ENCODE assay signal across 9 cellular contexts in the genomic region with DNA sequence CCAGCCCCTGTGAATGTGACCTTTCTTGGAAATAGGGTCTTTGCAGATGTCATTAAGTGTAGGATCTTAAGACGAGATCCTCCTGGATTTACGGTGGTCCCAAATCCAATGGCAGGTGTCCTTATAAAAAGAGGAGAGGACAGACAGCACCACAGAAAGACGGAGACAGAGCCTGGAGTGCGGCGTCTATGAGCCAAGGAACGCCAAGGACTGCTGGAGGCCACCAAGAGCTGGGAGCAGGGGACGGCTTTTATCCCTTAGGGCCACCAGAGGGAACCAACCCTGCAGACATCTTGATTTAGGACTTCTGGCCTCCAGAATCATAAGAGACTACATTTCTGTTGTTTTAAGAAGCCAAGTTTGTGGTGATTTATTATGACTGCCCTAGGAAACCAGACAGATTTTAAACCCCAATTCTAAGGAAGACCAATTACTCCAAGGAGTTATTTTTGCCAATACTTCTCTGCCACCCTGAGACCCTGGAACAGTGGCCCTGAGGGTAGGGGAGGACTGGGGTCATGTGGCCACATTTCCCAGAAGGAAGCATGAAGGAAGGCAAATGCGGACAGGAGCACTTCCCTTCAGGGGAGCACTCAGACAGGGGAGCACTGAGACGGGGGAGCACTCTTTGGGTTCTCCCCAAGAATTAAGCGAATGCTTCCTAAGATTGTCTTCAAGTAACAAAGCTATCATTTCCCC.
DNase-seq lines count a peak whose midpoint lies in the region; ATAC-seq and TF ChIP-seq lines count a peak whose summit lies in the region.
"Had no signal": no experiment of that assay in that cellular context is flagged by ENCODE, and none has a peak within 500 bp of the region (broad histone marks: within the 10 kb centered on the region; RNA-seq: fewer than 3 reads in every experiment).

No MANE protein-coding gene starts in this region.

- intact Hi-C loops in MCF 10A (cut with micrococcal nuclease): no loop called here
- intact Hi-C loops in mammary epithelial cell (cut with micrococcal nuclease): no loop called here
- intact Hi-C loops in upper lobe of right lung (cut with DNase I): no loop called here
- intact Hi-C loops in activated CD4-positive, alpha-beta T cell treated with anti-CD3 and anti-CD28 coated beads for 36 hours (cut with DNase I, micrococcal nuclease): no loop called here

- H2AFZ ChIP-seq in mammary epithelial cell (ENCODE audit: low read depth, low read length) (no peak overlapping the region), OCI-LY3 (ENCODE audit: low read depth, low read length) (no peak overlapping the region)

- no peaks in the 10 kb centered on the region for H4K20me1 ChIP-seq in mammary epithelial cell (ENCODE audit: insufficient read depth, low read length)
- H4K20me1 ChIP-seq in OCI-LY3 (ENCODE audit: insufficient read depth, low read length): no peaks in the 10 kb centered on the region

- H3K36me3 ChIP-seq in mammary epithelial cell (ENCODE audit: insufficient read depth, low read length): peaks cover 6% of the 10 kb centered on the region
- no peaks in the 10 kb centered on the region for H3K36me3 ChIP-seq in OCI-LY3 (replicated peaks; ENCODE audit: low read depth, low read length)
- peaks cover 7% of the 10 kb centered on the region for H3K36me3 ChIP-seq in upper lobe of right lung

- H3K4me1 Mint-ChIP-seq in MCF 10A (ENCODE audit: insufficient read depth, unreplicated experiment): peaks cover 12% of the 10 kb centered on the region
- H3K4me1 Mint-ChIP-seq in activated CD4-positive, alpha-beta T cell treated with anti-CD3 and anti-CD28 coated beads for 36 hours: no peaks in the 10 kb centered on the region

- no peaks in the 10 kb centered on the region for H3K27me3 ChIP-seq in mammary epithelial cell (ENCODE audit: insufficient read depth, low read length)
- peaks cover 7% of the 10 kb centered on the region for H3K27me3 ChIP-seq in OCI-LY3 (ENCODE audit: low read depth, low read length)
- H3K27me3 ChIP-seq in foreskin keratinocyte: no peaks in the 10 kb centered on the region
- H3K27me3 ChIP-seq in upper lobe of right lung: no peaks in the 10 kb centered on the region

- H3K27ac ChIP-seq in mammary epithelial cell (ENCODE audit: insufficient read depth, low read depth, low read length): no peak overlapping the region
- H3K27ac ChIP-seq in OCI-LY3 (ENCODE audit: low read length): no peak overlapping the region
- H3K27ac ChIP-seq in foreskin keratinocyte: no peak overlapping the region
- no peak overlapping the region for H3K27ac ChIP-seq in upper lobe of right lung
- H3K27ac ChIP-seq: HL-60 had no signal

- peaks cover 15% of the 10 kb centered on the region for H3K4me1 ChIP-seq in mammary epithelial cell (ENCODE audit: insufficient read depth, low read length)
- no peaks in the 10 kb centered on the region; the same call in 1 of the 2 replicates for H3K4me1 ChIP-seq in OCI-LY3 (ENCODE audit: low read length)
- peaks cover 10% of the 10 kb centered on the region for H3K4me1 ChIP-seq in foreskin keratinocyte
- H3K4me1 ChIP-seq in upper lobe of right lung: peaks cover 27% of the 10 kb centered on the region

- dilution Hi-C loops in mammary epithelial cell (cut with HindIII; ENCODE audit: low sequenced_read_pairs): no loop called here

- no peak overlapping the region for H3K27ac Mint-ChIP-seq in MCF 10A (ENCODE audit: low read depth, unreplicated experiment)
- no peak overlapping the region for H3K27ac Mint-ChIP-seq in activated CD4-positive, alpha-beta T cell treated with anti-CD3 and anti-CD28 coated beads for 36 hours

- H3K4me3 ChIP-seq in mammary epithelial cell (replicated peaks in 1 of 3; ENCODE audit: insufficient read depth in 1 of 3, low read depth in 2 of 3, low read length in 3 of 3) (no peak overlapping the region), OCI-LY3 (ENCODE audit: low read length) (no peak overlapping the region), upper lobe of right lung (no peak overlapping the region)

- peak; percentile 6 for TF ChIP-seq CTCF in MCF 10A (IDR thresholded peaks at IDR 0.05; ENCODE audit: unreplicated experiment)
- TF ChIP-seq CTCF in mammary epithelial cell (conservative IDR thresholded peaks at IDR 0.05 in 1 of 2, IDR thresholded peaks at IDR 0.05 in 1 of 2; ENCODE audit: extremely low read depth in 1 of 2, insufficient read depth in 1 of 2, low read depth in 1 of 2, low read length in 2 of 2): peak in 1 of 2 donors; percentile 23
- TF ChIP-seq CTCF in OCI-LY3 (IDR thresholded peaks at IDR 0.05; ENCODE audit: low read depth, low read length): peak; percentile 49
- peak; percentile 41 for TF ChIP-seq CTCF in foreskin keratinocyte (conservative IDR thresholded peaks at IDR 0.05)
- peak; percentile 45 for TF ChIP-seq CTCF in upper lobe of right lung (IDR thresholded peaks at IDR 0.05)

- H3K9me3 ChIP-seq in mammary epithelial cell (replicated peaks; ENCODE audit: insufficient read depth, low read length) (no peaks in the 10 kb centered on the region), OCI-LY3 (ENCODE audit: insufficient read depth, low read length) (no peaks in the 10 kb centered on the region), upper lobe of right lung (no peaks in the 10 kb centered on the region)

- H3K79me2 ChIP-seq in mammary epithelial cell (ENCODE audit: insufficient read depth, low read length) (no peaks in the 10 kb centered on the region), OCI-LY3 (ENCODE audit: low read length) (no peaks in the 10 kb centered on the region)

- H3K27me3 Mint-ChIP-seq in MCF 10A (ENCODE audit: insufficient read depth, unreplicated experiment): no peaks in the 10 kb centered on the region
- H3K27me3 Mint-ChIP-seq in activated CD4-positive, alpha-beta T cell treated with anti-CD3 and anti-CD28 coated beads for 36 hours: peaks cover 3% of the 10 kb centered on the region

- H3K9ac ChIP-seq in mammary epithelial cell (ENCODE audit: insufficient read depth, low read length) (no peak overlapping the region), OCI-LY3 (ENCODE audit: low read length) (no peak overlapping the region)

- POLR2A ChIA-PET in MCF 10A (lab: Yijun Ruan, JAX): interaction anchor here (1.1 kb wide), 1 partner anchor 66 kb away, joined by 3 read pairs; no protein-coding TSS in a partner anchor
- POLR2A ChIA-PET in activated CD4-positive, alpha-beta T cell treated with anti-CD3 and anti-CD28 coated beads for 36 hours (lab: Charles Lee): interaction anchor here (0.6 kb wide), 1 partner anchor 447 kb away, joined by 11 read pairs; no protein-coding TSS in a partner anchor

- H3K4me2 ChIP-seq in mammary epithelial cell (ENCODE audit: insufficient read depth, low read depth, low read length) (no peak overlapping the region), OCI-LY3 (ENCODE audit: low read length) (no peak overlapping the region)

- H3K9me3 Mint-ChIP-seq in MCF 10A (ENCODE audit: unreplicated experiment): no peaks in the 10 kb centered on the region
- no peaks in the 10 kb centered on the region for H3K9me3 Mint-ChIP-seq in activated CD4-positive, alpha-beta T cell treated with anti-CD3 and anti-CD28 coated beads for 36 hours (ENCODE audit: low read depth)

- H3K4me3 Mint-ChIP-seq in MCF 10A (ENCODE audit: unreplicated experiment): no peak overlapping the region
- H3K4me3 Mint-ChIP-seq in activated CD4-positive, alpha-beta T cell treated with anti-CD3 and anti-CD28 coated beads for 36 hours: no peak overlapping the region

- ATAC-seq in foreskin keratinocyte (no peak), upper lobe of right lung (peak; percentile 74), GM21360 (IDR thresholded peaks at IDR 0.05; ENCODE audit: unreplicated experiment) (no peak)
- ATAC-seq in activated CD4-positive, alpha-beta T cell treated with anti-CD3 and anti-CD28 coated beads for 36 hours: no peak

- no TSS peak for BruUV-seq in MCF 10A (replicated peaks; lab: Mats Ljungman, UMichigan)
- BruUV-seq in mammary epithelial cell (replicated peaks; lab: Mats Ljungman, UMichigan): no TSS peak

- peak; percentile 27 for DNase-seq in MCF 10A (ENCODE audit: unreplicated experiment)
- no peak for DNase-seq in mammary epithelial cell
- DNase-seq in foreskin keratinocyte: no peak
- DNase-seq in upper lobe of right lung: no peak
- no peak for DNase-seq in activated CD4-positive, alpha-beta T cell treated with anti-CD3 and anti-CD28 coated beads for 36 hours
- no peak for DNase-seq in T-helper 2 cell

- in situ Hi-C loops in mammary epithelial cell (cut with MboI; ENCODE audit: low sequenced_read_pairs in 2 of 2): no loop called here

- peaks cover 32% of the 10 kb centered on the region for H3K36me3 Mint-ChIP-seq in MCF 10A (ENCODE audit: insufficient read depth, unreplicated experiment)
- no peaks in the 10 kb centered on the region for H3K36me3 Mint-ChIP-seq in activated CD4-positive, alpha-beta T cell treated with anti-CD3 and anti-CD28 coated beads for 36 hours (ENCODE audit: low read depth)

- CTCF ChIA-PET in MCF 10A (lab: Yijun Ruan, JAX) (interaction anchor here (1.0 kb wide), 1 partner anchor 356 kb away, joined by 3 read pairs; no protein-coding TSS in a partner anchor), mammary epithelial cell (lab: Charles Lee; ENCODE audit: low non-redundant PET) (no interaction called here)
- CTCF ChIA-PET in activated CD4-positive, alpha-beta T cell treated with anti-CD3 and anti-CD28 coated beads for 36 hours (lab: Charles Lee): interaction anchor here (1.0 kb wide), 1 partner anchor 53 kb away, joined by 3 read pairs; no protein-coding TSS in a partner anchor

- WGBS in mammary epithelial cell (ENCODE audit: low coverage, missing lambda C conversion rate): 94% methylated on average over 10 of the region's 10 CpGs
